12 cellular contexts compared by ENCODE assay signal in the genomic region with DNA sequence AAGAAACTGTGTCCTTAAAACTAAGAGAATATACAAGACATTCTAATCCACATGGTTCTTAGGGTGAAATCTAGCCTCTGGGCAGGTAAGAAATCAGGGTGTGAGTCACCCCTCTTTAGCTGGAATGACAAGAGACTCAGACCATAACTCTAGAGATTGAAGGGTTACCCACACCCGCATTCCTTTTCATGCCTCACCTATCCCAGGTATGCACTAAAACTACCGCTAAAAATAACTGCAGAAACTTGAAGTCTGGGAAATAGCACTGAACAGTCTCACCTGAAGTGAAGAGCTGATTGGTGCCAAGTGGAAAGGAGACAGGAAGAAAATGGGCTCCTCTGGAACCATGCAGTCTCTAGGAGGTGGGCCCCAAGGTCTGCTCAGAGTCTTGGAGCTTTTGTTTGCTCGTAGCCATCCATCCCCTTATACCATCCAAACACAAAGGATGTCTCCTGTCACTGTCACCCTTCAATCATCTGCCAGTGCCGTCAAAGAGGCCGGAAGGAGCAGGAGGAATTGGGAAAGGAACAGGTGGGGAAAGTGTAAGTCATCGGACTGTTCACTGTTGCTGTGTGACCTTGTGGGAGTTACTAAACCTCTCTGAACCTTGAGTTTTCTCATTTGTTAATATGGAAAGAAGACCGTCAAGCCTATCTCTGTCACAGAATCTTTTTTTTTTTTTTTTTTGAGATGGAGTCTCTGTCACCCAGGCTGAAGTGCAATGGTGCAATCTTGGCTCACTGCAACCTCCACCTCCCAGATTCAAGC. TPM values are rescaled to one million over a fixed set of nuclear protein-coding genes. Genes with fewer than 3 reads are reported as not detected.
DNase-seq lines count a peak whose midpoint lies in the region; ATAC-seq, FAIRE-seq and TF ChIP-seq lines count a peak whose summit lies in the region.
"Had no signal": no experiment of that assay in that cellular context is flagged by ENCODE, and none has a peak within 500 bp of the region (broad histone marks: within the 10 kb centered on the region; RNA-seq: fewer than 3 reads in every experiment).

No MANE protein-coding gene starts in this region.

- H2AFZ ChIP-seq in hepatocyte: no peak overlapping the region

- H3K9me3 ChIP-seq in SK-N-MC (ENCODE audit: low read depth, low read length) (no peaks in the 10 kb centered on the region), hepatocyte (ENCODE audit: low read depth) (no peaks in the 10 kb centered on the region), small intestine (ENCODE audit: control insufficient read depth, low read depth) (no peaks in the 10 kb centered on the region)

- TF ChIP-seq CTCF in hepatocyte (IDR thresholded peaks at IDR 0.05; ENCODE audit: poor library complexity): no peak

- H3K27ac ChIP-seq in SK-N-MC (peak overlapping the region; percentile 34; the same call in 1 of the 2 replicates), hepatocyte (peak overlapping the region; percentile 97), small intestine (ENCODE audit: low read depth in 1 of 2, low read length in 1 of 2) (peak overlapping the region; percentile 46 to 91), caudate nucleus (ENCODE audit: low read depth, low read length) (no peak overlapping the region)

- ATAC-seq in GM21786 (IDR thresholded peaks at IDR 0.05; ENCODE audit: unreplicated experiment): no peak
- ATAC-seq: WTC11 had no signal

- H4K20me1 ChIP-seq in hepatocyte (ENCODE audit: insufficient read depth, poor library complexity, severe bottlenecking): no peaks in the 10 kb centered on the region

- peak; percentile 40 for DNase-seq in H54 (ENCODE audit: insufficient read length, low spot score)
- DNase-seq in SK-N-MC (ENCODE audit: low read depth, low spot score): no peak
- DNase-seq in hepatocyte (ENCODE audit: low spot score): peak; percentile 73
- DNase-seq in small intestine: peak; percentile 87
- no peak for DNase-seq in activated CD4-positive, alpha-beta T cell treated with anti-CD3 and anti-CD28 coated beads for 48 hours
- no peak for DNase-seq in hepatic stellate cell (ENCODE audit: low spot score)
- DNase-seq in caudate nucleus (lab: John Stamatoyannopoulos, UW): no peak
- DNase-seq: activated naive CD4-positive, alpha-beta T cell treated with anti-CD3 and anti-CD28 coated beads, Interleukin-2, amount 10 ng/mL, durations not matched to agents 7 days and 5 days; NCI-H1436 treated with DMSO at 0.1 percent for 48 hours had no signal

- FAIRE-seq in H54 (lab: Jason Lieb, UNC) (peak; percentile 66), small intestine (lab: Jason Lieb, UNC) (no peak)
- FAIRE-seq: endometrium had no signal

- H3K27me3 ChIP-seq in hepatocyte (no peaks in the 10 kb centered on the region), small intestine (ENCODE audit: control insufficient read depth in 2 of 2, insufficient read depth in 2 of 2, low read length in 2 of 2) (no peaks in the 10 kb centered on the region)

- WGBS in hepatocyte (ENCODE audit: low lambda C conversion rate, missing lambda C conversion rate): 68% methylated on average over 7 of the region's 7 CpGs
- WGBS in small intestine, 3 donors: 63 to 79% (median 67%) methylated on average over 7 of the region's 7 CpGs

- H3K4me2 ChIP-seq in hepatocyte: peak overlapping the region; percentile 14

- H3K4me1 ChIP-seq in hepatocyte (ENCODE audit: insufficient read depth) (peaks cover 29% of the 10 kb centered on the region), small intestine (ENCODE audit: control insufficient read depth in 2 of 2, insufficient read depth in 1 of 2, low read depth in 1 of 2, low read length in 1 of 2) (peaks cover 5 to 7% of the 10 kb centered on the region in 2 donors)

- no peak overlapping the region for H3K4me3 ChIP-seq in SK-N-MC
- no peak overlapping the region for H3K4me3 ChIP-seq in hepatocyte
- no peak overlapping the region for H3K4me3 ChIP-seq in small intestine (ENCODE audit: low read depth in 1 of 2, low read length in 2 of 2)

- TF ChIP-seq POLR2A in H54 (IDR thresholded peaks at IDR 0.05; ENCODE audit: low read depth, low read length): no peak

- no peaks in the 10 kb centered on the region for H3K79me2 ChIP-seq in hepatocyte

- H3K9ac ChIP-seq in SK-N-MC (ENCODE audit: insufficient read length): no peak overlapping the region

- H3K9me2 ChIP-seq in hepatocyte (replicated peaks; ENCODE audit: insufficient read depth): no peaks in the 10 kb centered on the region

- H3K36me3 ChIP-seq in SK-N-MC (ENCODE audit: insufficient read depth, low read length): peaks cover 20% of the 10 kb centered on the region
- no peaks in the 10 kb centered on the region for H3K36me3 ChIP-seq in hepatocyte (replicated peaks; ENCODE audit: insufficient read depth, low read depth)
- peaks cover 6% of the 10 kb centered on the region in 2 donors for H3K36me3 ChIP-seq in small intestine (ENCODE audit: control insufficient read depth in 2 of 2, insufficient read depth in 2 of 2, low read length in 2 of 2)

RNA-seq across cellular contexts. Expression of a gene that starts 22.4 kb away (rescaled TPM):
- total RNA-seq in hepatocyte: 69.4 and 74.4 TPM in 2 replicates
- polyA plus RNA-seq in hepatocyte (51.6 and 56.2 TPM in 2 replicates), small intestine (10 to 100 TPM; 25.5 to 33.6 (median 33.5) TPM)

RNA-seq across cellular contexts. Expression of a gene that starts 50.1 kb away (rescaled TPM):
- total RNA-seq in hepatocyte: 5.6 and 6.0 TPM in 2 replicates
- polyA plus RNA-seq in hepatocyte (1.5 and 3.8 TPM in 2 replicates), small intestine (10 to 100 TPM in 1 of 3 donors, 1 to 10 TPM in 1, under 1 TPM in 1; 0.22 to 29.9 (median 1.9) TPM)

RNA-seq across cellular contexts. Expression of a gene that starts 55.8 kb away (rescaled TPM):
- total RNA-seq in hepatocyte: 49.8 and 60.2 TPM in 2 replicates
- polyA plus RNA-seq in hepatocyte (80.4 and 97.0 TPM in 2 replicates), small intestine (10 to 100 TPM; 13.2 to 28.6 (median 15.8) TPM)

Comparison
In these comparisons a context has a peak if more than half of its experiments do, and no peak if none do; other contexts are left out.
1. DNase-seq: peak in H54 (single experiment), hepatocyte (single experiment) and small intestine (single experiment); none in SK-N-MC (single experiment), activated CD4-positive, alpha-beta T cell treated with anti-CD3 and anti-CD28 coated beads for 48 hours (single experiment), hepatic stellate cell (single experiment) and caudate nucleus (0 of 61).